10 cellular contexts compared by ENCODE assay signal in the genomic region with DNA sequence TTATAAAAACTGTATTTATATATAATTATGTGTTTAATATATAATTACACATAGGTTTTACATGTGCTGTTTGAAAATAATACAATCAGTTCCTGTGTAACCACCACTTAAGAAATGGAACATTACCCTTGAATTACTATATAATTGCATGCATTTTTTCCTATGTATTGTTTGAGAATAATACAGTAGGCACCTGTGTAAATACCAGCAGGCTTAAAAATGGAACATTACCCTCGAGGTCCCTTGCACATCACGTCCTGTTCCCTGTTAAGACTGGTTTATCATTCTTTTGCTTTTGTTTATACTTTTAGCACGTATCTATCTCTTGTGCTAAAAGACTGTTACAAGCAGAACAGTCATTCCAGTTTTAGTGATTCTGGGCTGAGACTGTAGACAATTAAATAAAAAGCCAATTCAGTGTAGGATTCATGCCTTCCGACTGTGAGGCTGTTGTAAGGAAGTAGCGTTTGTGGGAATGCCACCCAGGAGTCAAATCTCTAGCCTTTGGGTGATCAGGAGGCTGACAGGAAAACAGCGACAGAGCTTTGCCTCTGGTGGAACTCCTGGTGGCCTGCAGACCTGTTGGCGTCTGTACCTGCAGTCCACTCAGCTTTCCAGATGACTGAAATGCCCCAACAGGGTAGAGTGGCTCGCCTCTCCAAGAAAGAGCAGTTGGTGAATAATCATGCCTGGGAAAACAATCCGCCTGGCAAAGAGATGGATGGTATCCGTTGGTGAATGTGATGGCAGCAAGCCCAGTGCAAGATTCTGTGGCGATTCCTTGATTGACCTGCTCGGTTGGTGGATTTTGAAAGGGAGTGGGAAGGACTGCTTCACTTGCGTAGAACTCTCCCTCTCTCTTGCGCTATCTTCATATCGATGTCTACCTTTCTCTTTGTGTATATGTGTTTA. TPM values are rescaled to one million over a fixed set of nuclear protein-coding genes. Genes with fewer than 3 reads are reported as not detected.
DNase-seq lines count a peak whose midpoint lies in the region; ATAC-seq and TF ChIP-seq lines count a peak whose summit lies in the region.
"Had no signal": no experiment of that assay in that cellular context is flagged by ENCODE, and none has a peak within 500 bp of the region (broad histone marks: within the 10 kb centered on the region; RNA-seq: fewer than 3 reads in every experiment).

No MANE protein-coding gene starts in this region.

- TF ChIP-seq CTCF in right atrium auricular region (IDR thresholded peaks at IDR 0.05), result no peak
- no peak for TF ChIP-seq CTCF in hepatocyte (IDR thresholded peaks at IDR 0.05; ENCODE audit: poor library complexity)

- no peaks in the 10 kb centered on the region for H3K79me2 ChIP-seq in hepatocyte

- H3K4me1 ChIP-seq in right atrium auricular region, result no peaks in the 10 kb centered on the region
- no peaks in the 10 kb centered on the region for H3K4me1 ChIP-seq in hepatocyte (ENCODE audit: insufficient read depth)

- no peak for ATAC-seq in GM21825 (IDR thresholded peaks at IDR 0.05; ENCODE audit: unreplicated experiment)
- ATAC-seq: naive thymus-derived CD4-positive, alpha-beta T cell had no signal

- no peak overlapping the region for H3K4me2 ChIP-seq in hepatocyte

- no peak overlapping the region for H2AFZ ChIP-seq in hepatocyte

- H3K4me3 ChIP-seq in right atrium auricular region (no peak overlapping the region), hepatocyte (no peak overlapping the region)
- H3K4me3 ChIP-seq: suprapubic skin had no signal

- H3K9me3 ChIP-seq in right atrium auricular region (no peaks in the 10 kb centered on the region), hepatocyte (ENCODE audit: low read depth) (no peaks in the 10 kb centered on the region)
- H3K9me3 ChIP-seq: suprapubic skin had no signal

- WGBS in hepatocyte (ENCODE audit: low lambda C conversion rate, missing lambda C conversion rate), result 84% methylated on average over 15 of the region's 15 CpGs

- H3K36me3 ChIP-seq in right atrium auricular region, result no peaks in the 10 kb centered on the region
- H3K36me3 ChIP-seq in hepatocyte (replicated peaks; ENCODE audit: insufficient read depth, low read depth), result no peaks in the 10 kb centered on the region
- H3K36me3 ChIP-seq: suprapubic skin had no signal

- no peaks in the 10 kb centered on the region for H3K9me2 ChIP-seq in hepatocyte (replicated peaks; ENCODE audit: insufficient read depth)

- no peak overlapping the region for H3K27ac ChIP-seq in right atrium auricular region
- H3K27ac ChIP-seq in hepatocyte, result no peak overlapping the region
- H3K27ac ChIP-seq: suprapubic skin had no signal

- DNase-seq in M059J (ENCODE audit: low read depth), result peak; percentile 92
- peak; percentile 41 for DNase-seq in NCI-H2171 treated with DMSO at 0.1 percent for 48 hours (lab: John Stamatoyannopoulos, UW)
- DNase-seq in cerebellar cortex (ENCODE audit: low spot score), result peak; percentile 23
- peak; percentile 7 for DNase-seq in superior temporal gyrus (ENCODE audit: extremely low spot score)
- DNase-seq in right atrium auricular region (ENCODE audit: low spot score), result no peak
- no peak for DNase-seq in hepatocyte (ENCODE audit: low spot score)
- DNase-seq: CD8-positive, alpha-beta memory T cell; naive thymus-derived CD4-positive, alpha-beta T cell had no signal

- H4K20me1 ChIP-seq in hepatocyte (ENCODE audit: insufficient read depth, poor library complexity, severe bottlenecking), result no peaks in the 10 kb centered on the region

- H3K27me3 ChIP-seq in right atrium auricular region, result no peaks in the 10 kb centered on the region
- no peaks in the 10 kb centered on the region for H3K27me3 ChIP-seq in hepatocyte
- H3K27me3 ChIP-seq: suprapubic skin had no signal

RNA-seq across cellular contexts. Expression of a gene that starts 58.0 kb away (rescaled TPM):
- 3.9 and 5.8 TPM in 2 replicates for total RNA-seq in M059J (2014; rRNA removed; shearing (Covaris generic))
- total RNA-seq in right atrium auricular region (1 to 10 TPM; 1.8 to 5.3 TPM), hepatocyte (3.8 and 4.7 TPM in 2 replicates)
- 2.3 and 3.0 TPM in 2 replicates for polyA plus RNA-seq in hepatocyte

Comparison
In these comparisons a context has a peak if more than half of its experiments do, and no peak if none do; other contexts are left out.
1. DNase-seq: peak in M059J (single experiment), NCI-H2171 treated with DMSO at 0.1 percent for 48 hours (single experiment), cerebellar cortex (single experiment) and superior temporal gyrus (single experiment); none in right atrium auricular region (single experiment) and hepatocyte (single experiment).